In the genomic region with DNA sequence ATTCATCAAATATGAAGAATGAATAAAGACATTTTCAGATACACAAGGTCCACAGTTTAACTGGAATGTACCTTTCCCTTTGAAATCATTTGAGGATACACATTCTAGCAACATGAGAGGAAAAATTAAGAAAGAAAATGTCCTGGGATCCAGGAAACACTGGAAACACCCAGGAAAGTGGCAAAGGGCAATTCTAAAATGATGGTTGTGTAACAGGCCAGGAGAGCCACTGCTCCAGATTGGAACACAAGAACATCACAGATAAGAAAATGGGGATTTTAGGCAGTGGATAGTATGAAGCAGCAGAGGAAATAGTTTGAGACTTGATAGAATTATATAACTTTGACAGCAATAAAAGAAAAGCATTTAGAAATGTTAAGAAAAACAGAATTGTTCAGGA, we compare ENCODE assay signal across 24 cellular contexts. TPM values are rescaled to one million over a fixed set of nuclear protein-coding genes. Genes with fewer than 3 reads are reported as not detected.
DNase-seq lines count a peak whose midpoint lies in the region; ATAC-seq, FAIRE-seq and TF ChIP-seq lines count a peak whose summit lies in the region.
"Had no signal": no experiment of that assay in that cellular context is flagged by ENCODE, and none has a peak within 500 bp of the region (broad histone marks: within the 10 kb centered on the region; RNA-seq: fewer than 3 reads in every experiment).

No MANE protein-coding gene starts in this region.

- peaks cover 7 to 9% of the 10 kb centered on the region in 2 donors for H3K36me3 Mint-ChIP-seq in activated T-cell treated with anti-CD3 and anti-CD28 coated beads, Interleukin-2, amount 50 U/mL, for 72 hours (ENCODE audit: insufficient read depth in 2 of 2)
- peaks cover 65% of the 10 kb centered on the region for H3K36me3 Mint-ChIP-seq in osteocyte (ENCODE audit: unreplicated experiment)
- H3K36me3 Mint-ChIP-seq: CD14-positive monocyte had no signal

- no peak for TF ChIP-seq CTCF in osteocyte (IDR thresholded peaks at IDR 0.05)

- no peaks in the 10 kb centered on the region for H3K9me3 Mint-ChIP-seq in activated T-cell treated with anti-CD3 and anti-CD28 coated beads, Interleukin-2, amount 50 U/mL, for 72 hours
- no peaks in the 10 kb centered on the region for H3K9me3 Mint-ChIP-seq in osteocyte (ENCODE audit: unreplicated experiment)
- H3K9me3 Mint-ChIP-seq: CD8-positive, alpha-beta memory T cell had no signal

- no peak for DNase-seq in activated T-cell treated with anti-CD3 and anti-CD28 coated beads, Interleukin-2, amount 50 U/mL, for 72 hours
- no peak for DNase-seq in activated T-cell treated with anti-CD3 and anti-CD28 coated beads, Interleukin-2, amount 50 U/mL, for 1 hour
- DNase-seq in osteocyte (ENCODE audit: extremely low spot score, unreplicated experiment), result no peak
- DNase-seq in NCI-H187 treated with DMSO at 0.1 percent for 48 hours (lab: John Stamatoyannopoulos, UW), result no peak
- DNase-seq: BE2C; C1 segment of cervical spinal cord; CD4-positive, alpha-beta memory T cell; CD4-positive, CD25-positive, alpha-beta regulatory T cell; CD8-positive, alpha-beta memory T cell; COR-L47; DMS 273 treated with DMSO at 0.1 percent for 48 hours; DMS153; DMS53; DMS79; DND-41; EL; GDM1 had no signal

- peak overlapping the region; percentile 66 for H3K27ac Mint-ChIP-seq in activated T-cell treated with anti-CD3 and anti-CD28 coated beads, Interleukin-2, amount 50 U/mL, for 72 hours
- peak overlapping the region; percentile 12 for H3K27ac Mint-ChIP-seq in osteocyte (ENCODE audit: unreplicated experiment)
- H3K27ac Mint-ChIP-seq: CD14-positive monocyte; CD4-positive, alpha-beta memory T cell; CD4-positive, CD25-positive, alpha-beta regulatory T cell had no signal

- no peaks in the 10 kb centered on the region for H3K4me1 Mint-ChIP-seq in activated T-cell treated with anti-CD3 and anti-CD28 coated beads, Interleukin-2, amount 50 U/mL, for 72 hours (ENCODE audit: low read depth)
- no peaks in the 10 kb centered on the region for H3K4me1 Mint-ChIP-seq in osteocyte (ENCODE audit: unreplicated experiment)
- H3K4me1 Mint-ChIP-seq: CD14-positive monocyte; CD8-positive, alpha-beta memory T cell had no signal

- no peak for ATAC-seq in activated T-cell treated with anti-CD3 and anti-CD28 coated beads, Interleukin-2, amount 50 U/mL, for 72 hours (replicated peaks in 1 of 2)
- ATAC-seq: A549, GM12878 had no signal

- peak; percentile 92 for FAIRE-seq in islet of Langerhans (lab: Jason Lieb, UNC)
- FAIRE-seq: A549, GM12878, GM12892, GM18507 had no signal

- no peaks in the 10 kb centered on the region for H3K27me3 Mint-ChIP-seq in activated T-cell treated with anti-CD3 and anti-CD28 coated beads, Interleukin-2, amount 50 U/mL, for 72 hours (ENCODE audit: low read depth)
- H3K27me3 Mint-ChIP-seq in osteocyte (ENCODE audit: unreplicated experiment), result no peaks in the 10 kb centered on the region
- H3K27me3 Mint-ChIP-seq: CD4-positive, alpha-beta memory T cell; CD4-positive, CD25-positive, alpha-beta regulatory T cell; CD8-positive, alpha-beta memory T cell had no signal

- H3K4me3 Mint-ChIP-seq in activated T-cell treated with anti-CD3 and anti-CD28 coated beads, Interleukin-2, amount 50 U/mL, for 72 hours, result no peak overlapping the region
- H3K4me3 Mint-ChIP-seq in osteocyte (ENCODE audit: unreplicated experiment), result no peak overlapping the region
- H3K4me3 Mint-ChIP-seq: CD14-positive monocyte; CD4-positive, alpha-beta memory T cell; CD4-positive, CD25-positive, alpha-beta regulatory T cell; CD8-positive, alpha-beta memory T cell had no signal

RNA-seq across cellular contexts. Expression of gene GRIK4, which starts 56.1 kb away (rescaled TPM):
- under 1 TPM in 1 of 2 donors, not detected in 1; 0.12 TPM for total RNA-seq in activated T-cell treated with anti-CD3 and anti-CD28 coated beads, Interleukin-2, amount 50 U/mL, for 72 hours
- 0.11 TPM in 1 of 2 replicates, not detected in the other for total RNA-seq in osteocyte
- total RNA-seq: A172; CD4-positive, alpha-beta memory T cell; CD4-positive, CD25-positive, alpha-beta regulatory T cell had no signal
